8 cellular contexts compared by ENCODE assay signal in genomic region chr19:34345934-34346333, GRCh38. TPM values are rescaled to one million over a fixed set of nuclear protein-coding genes. Genes with fewer than 3 reads are reported as not detected.
DNase-seq lines count a peak whose midpoint lies in the region; ATAC-seq and TF ChIP-seq lines count a peak whose summit lies in the region.

No MANE protein-coding gene starts in this region.

- intact Hi-C loops in colonic mucosa (cut with DNase I) = no loop called here
- intact Hi-C loops in lower lobe of right lung (cut with DNase I) = no loop called here

- ATAC-seq in lower lobe of right lung = peak; percentile 80 to 87
- ATAC-seq in HG03342 (IDR thresholded peaks at IDR 0.05; ENCODE audit: unreplicated experiment) = no peak

- DNase-seq in AG04449 (ENCODE audit: low read depth, low spot score) (no peak), GM19238 (ENCODE audit: insufficient read length, low spot score) (peak; percentile 49), NCI-H226 (peak; percentile 57), colonic mucosa (peak; percentile 81), lower lobe of right lung (peak; percentile 66)
- peak; percentile 83 for DNase-seq in activated CD4-positive, alpha-beta T cell treated with anti-CD3 and anti-CD28 coated beads for 48 hours
- peak; percentile 17 to 37 for DNase-seq in stimulated activated CD8-positive, alpha-beta memory T cell treated with anti-CD3 and anti-CD28 coated beads, Interleukin-15, amount 100 ng/mL, for 4 hours (ENCODE audit: low read depth in 2 of 2)

- no peaks in the 10 kb centered on the region for H3K9me3 ChIP-seq in colonic mucosa
- H3K9me3 ChIP-seq in lower lobe of right lung = no peaks in the 10 kb centered on the region

- H3K27ac ChIP-seq in colonic mucosa (no peak overlapping the region), lower lobe of right lung (no peak overlapping the region)

- POLR2A ChIA-PET in AG04449 (lab: Yijun Ruan, JAX) = interaction anchor here (1.0 kb wide), 1 partner anchor 14 kb away, joined by 3 read pairs; no protein-coding TSS in a partner anchor

- H3K4me1 ChIP-seq in colonic mucosa (no peaks in the 10 kb centered on the region), lower lobe of right lung (no peaks in the 10 kb centered on the region)

- no peak overlapping the region for H3K4me3 ChIP-seq in AG04449 (ENCODE audit: low read depth, low read length)
- no peak overlapping the region for H3K4me3 ChIP-seq in colonic mucosa
- H3K4me3 ChIP-seq in lower lobe of right lung = no peak overlapping the region

- CTCF ChIA-PET in AG04449 (lab: Yijun Ruan, JAX) = interaction anchor here (0.6 to 3.0 kb wide), 42 partner anchors 8 to 304 kb away, joined by 3 to 46 read pairs (median 4); no protein-coding TSS in a partner anchor

- TF ChIP-seq CTCF in AG04449 (IDR thresholded peaks at IDR 0.05; ENCODE audit: insufficient read depth, low read length, missing control alignments) (peak; percentile 82), colonic mucosa (IDR thresholded peaks at IDR 0.05) (peak; percentile 86), lower lobe of right lung (IDR thresholded peaks at IDR 0.05) (peak; percentile 83)

- H3K9ac ChIP-seq in colonic mucosa (ENCODE audit: low read depth in 2 of 2, low read length in 2 of 2) = no peak overlapping the region

- H3K36me3 ChIP-seq in colonic mucosa (peaks cover 13% of the 10 kb centered on the region), lower lobe of right lung (peaks cover 79% of the 10 kb centered on the region)

- no peaks in the 10 kb centered on the region for H3K27me3 ChIP-seq in colonic mucosa
- no peaks in the 10 kb centered on the region for H3K27me3 ChIP-seq in lower lobe of right lung (ENCODE audit: low read depth)

RNA-seq across cellular contexts. Expression of gene GPI, which starts 19.1 kb away (rescaled TPM):
- total RNA-seq in colonic mucosa (100 to 1,000 TPM; 470 to 592 TPM), lower lobe of right lung (136 TPM)

RNA-seq across cellular contexts. Expression of gene PDCD2L, which starts 58.3 kb away (rescaled TPM):
- total RNA-seq in colonic mucosa (1 to 10 TPM; 5.9 to 9.9 TPM), lower lobe of right lung (8.7 TPM)
